Comparison of ENCODE assay signal across 8 cellular contexts in genomic region chr19:36331353-36332228, GRCh38. TPM values are rescaled to one million over a fixed set of nuclear protein-coding genes. Genes with fewer than 3 reads are reported as not detected.
DNase-seq lines count a peak whose midpoint lies in the region; ATAC-seq, FAIRE-seq and TF ChIP-seq lines count a peak whose summit lies in the region.

No MANE protein-coding gene starts in this region.

- H3K9me3 ChIP-seq in gastroesophageal sphincter (peaks cover 0 to 3% (median 0%) of the 10 kb centered on the region in 3 donors), neuron (ENCODE audit: low read length) (peaks cover 39% of the 10 kb centered on the region), stomach (peaks cover 0 to 99% (median 56%) of the 10 kb centered on the region in 4 donors)

- TF ChIP-seq POLR2A in gastroesophageal sphincter (IDR thresholded peaks at IDR 0.05) (no peak), stomach (IDR thresholded peaks at IDR 0.05) (no peak)

- DNase-seq in GM12865 (ENCODE audit: low read depth) (peak; percentile 89), RCC 7860 (ENCODE audit: low spot score) (peak; percentile 84), stomach (peak; percentile 64), NCI-H2196 (lab: John Stamatoyannopoulos, UW; ENCODE audit: unreplicated experiment) (no peak)
- DNase-seq in activated naive CD4-positive, alpha-beta T cell treated with Interleukin-2 at 50 U/mL for 16 hours: peak; percentile 73

- 0 to 1% methylated on average over 20 to 26 of the region's 43 CpGs for WGBS in gastroesophageal sphincter (ENCODE audit: low coverage in 1 of 2), 2 donors
- WGBS in stomach, 5 donors: 2 to 5% (median 3%) methylated on average over 36 to 43 of the region's 43 CpGs

- TF ChIP-seq CTCF in GM12865 (IDR thresholded peaks at IDR 0.05; ENCODE audit: insufficient read depth, low read depth, low read length, missing control alignments) (no peak), gastroesophageal sphincter (IDR thresholded peaks at IDR 0.05) (peak in 1 of 4 experiments; percentile 29), stomach (IDR thresholded peaks at IDR 0.05) (no peak)

- peak overlapping the region; percentile 79 for H2AFZ ChIP-seq in neuron (ENCODE audit: low read depth, low read length)

- H3K4me1 ChIP-seq in gastroesophageal sphincter (peaks cover 2 to 21% (median 8%) of the 10 kb centered on the region in 3 donors), neuron (ENCODE audit: insufficient read depth, low read length) (peaks cover 4% of the 10 kb centered on the region), stomach (peaks cover 0 to 21% (median 12%) of the 10 kb centered on the region in 4 donors)

- peak overlapping the region in 3 of 4 donors; percentile 43 to 70 (median 52) for H3K27ac ChIP-seq in gastroesophageal sphincter
- H3K27ac ChIP-seq in stomach: peak overlapping the region in 2 of 5 donors; percentile 48 to 52

- ATAC-seq in HG03439 (IDR thresholded peaks at IDR 0.05; ENCODE audit: unreplicated experiment) (peak; percentile 63), gastroesophageal sphincter (peak; percentile 99)

- peak; percentile 70 for FAIRE-seq in RCC 7860 (lab: Jason Lieb, UNC)

- H3K36me3 ChIP-seq in gastroesophageal sphincter: peaks cover 0 to 43% of the 10 kb centered on the region in 2 donors
- H3K36me3 ChIP-seq in neuron (ENCODE audit: insufficient read depth, low read length): peaks cover 44% of the 10 kb centered on the region
- H3K36me3 ChIP-seq in stomach: peaks cover 0 to 41% (median 18%) of the 10 kb centered on the region in 4 donors

- H3K27me3 ChIP-seq in gastroesophageal sphincter (no peaks in the 10 kb centered on the region), neuron (ENCODE audit: insufficient read depth, low read length) (no peaks in the 10 kb centered on the region), stomach (no peaks in the 10 kb centered on the region)

- peak overlapping the region; percentile 55 for H3K4me3 ChIP-seq in GM12865 (ENCODE audit: low read depth, low read length)
- peak overlapping the region; percentile 63 to 78 for H3K4me3 ChIP-seq in gastroesophageal sphincter
- H3K4me3 ChIP-seq in neuron (ENCODE audit: low read length): peak overlapping the region; percentile 89
- H3K4me3 ChIP-seq in stomach: peak overlapping the region; percentile 58 to 71 (median 62)

- TF ChIP-seq EP300 in gastroesophageal sphincter (IDR thresholded peaks at IDR 0.05) (no peak), stomach (IDR thresholded peaks at IDR 0.05) (no peak)

- intact Hi-C loops in stomach (cut with DNase I; ENCODE audit: low total_unique reads): no loop called here

RNA-seq across cellular contexts. Expression of gene ZFP14, which starts 47.4 kb away (rescaled TPM):
- total RNA-seq in gastroesophageal sphincter (10 to 100 TPM in 1 of 4 donors, 1 to 10 TPM in 3; 3.6 to 10.6 (median 4.1) TPM), stomach (1 to 10 TPM in 4 of 5 donors, under 1 TPM in 1; 0.29 to 9.2 (median 5.9) TPM)
- polyA plus RNA-seq in stomach: 1 to 10 TPM in 2 of 3 donors, under 1 TPM in 1; 0.68 to 2.0 (median 1.2) TPM
